In genomic region chr5:61332369-61332745, GRCh38 we compare ENCODE assay signal across 8 cellular contexts. TPM values are rescaled to one million over a fixed set of nuclear protein-coding genes. Genes with fewer than 3 reads are reported as not detected.
DNase-seq lines count a peak whose midpoint lies in the region; ATAC-seq, FAIRE-seq and TF ChIP-seq lines count a peak whose summit lies in the region.

No MANE protein-coding gene starts in this region.

- H3K27ac ChIP-seq in BLaER1 treated with 17β-estradiol and CSF1 and Interleukin-3, amounts not matched to agents 10 nM and 100 nM, result peak overlapping the region; percentile 89 to 98 (median 93)
- H3K27ac ChIP-seq in PC-9, result no peak overlapping the region
- peak overlapping the region; percentile 71 to 95 (median 88) for H3K27ac ChIP-seq in body of pancreas
- peak overlapping the region; percentile 86 for H3K27ac ChIP-seq in kidney (ENCODE audit: low read depth in 2 of 2, low read length in 2 of 2)

- CTCF ChIA-PET in PC-9 (lab: Charles Lee), result no interaction called here

- H3K4me3 ChIP-seq in BLaER1 treated with 17β-estradiol and CSF1 and Interleukin-3, amounts not matched to agents 10 nM and 100 nM, result peak overlapping the region; percentile 75 to 99 (median 92)
- H3K4me3 ChIP-seq in PC-9, result peak overlapping the region; percentile 41; the same call in 1 of the 2 replicates
- no peak overlapping the region for H3K4me3 ChIP-seq in body of pancreas
- peak overlapping the region; percentile 56 to 60 for H3K4me3 ChIP-seq in kidney (ENCODE audit: low read length in 2 of 2)

- 0% methylated on average over 20 of the region's 64 CpGs; no CpG with 5 or more reads in 1 of the 2 donors for WGBS in body of pancreas, 2 donors

- H3K4me2 ChIP-seq in BLaER1 treated with 17β-estradiol and CSF1 and Interleukin-3, amounts not matched to agents 10 nM and 100 nM, result peak overlapping the region in 8 of 11 experiments; percentile 7 to 88 (median 42); a peak in 11 of 22 replicates
- H3K4me2 ChIP-seq in PC-9, result no peak overlapping the region

- no TSS peak for BruUV-seq in PC-9 (replicated peaks; lab: Mats Ljungman, UMichigan)

- peaks cover 7 to 15% (median 11%) of the 10 kb centered on the region in 11 experiments; a peak in 19 of 22 replicates for H3K9me3 ChIP-seq in BLaER1 treated with 17β-estradiol and CSF1 and Interleukin-3, amounts not matched to agents 10 nM and 100 nM (replicated peaks in 1 of 11)
- H3K9me3 ChIP-seq in PC-9 (ENCODE audit: insufficient read depth, low read depth) (no peaks in the 10 kb centered on the region), body of pancreas (no peaks in the 10 kb centered on the region), kidney (ENCODE audit: control insufficient read depth in 1 of 2, low read length in 2 of 2) (no peaks in the 10 kb centered on the region)

- no peak for TF ChIP-seq POLR2A in body of pancreas (IDR thresholded peaks at IDR 0.05)

- peaks cover 56% of the 10 kb centered on the region for H3K79me2 ChIP-seq in PC-9 (ENCODE audit: low read depth)

- peaks cover 42 to 52% (median 49%) of the 10 kb centered on the region in 11 experiments for H4K20me1 ChIP-seq in BLaER1 treated with 17β-estradiol and CSF1 and Interleukin-3, amounts not matched to agents 10 nM and 100 nM
- peaks cover 34% of the 10 kb centered on the region for H4K20me1 ChIP-seq in PC-9 (ENCODE audit: insufficient read depth)

- H3K36me3 ChIP-seq in BLaER1 treated with 17β-estradiol and CSF1 and Interleukin-3, amounts not matched to agents 10 nM and 100 nM, result peaks cover 11 to 21% (median 14%) of the 10 kb centered on the region in 11 experiments
- H3K36me3 ChIP-seq in PC-9 (ENCODE audit: low read depth) (no peaks in the 10 kb centered on the region), body of pancreas (replicated peaks in 1 of 2; ENCODE audit: insufficient read depth in 1 of 2, low read depth in 2 of 2) (no peaks in the 10 kb centered on the region), kidney (ENCODE audit: control insufficient read depth in 1 of 2, insufficient read depth in 2 of 2, low read length in 2 of 2) (no peaks in the 10 kb centered on the region)

- peaks cover 52% of the 10 kb centered on the region for H3K4me1 Mint-ChIP-seq in stimulated activated naive CD8-positive, alpha-beta T cell treated with anti-CD3 and anti-CD28 coated beads, Interleukin-15, Interleukin-2, amounts not matched to agents 100 ng/mL and 50 ng/mL, for 24 hours (ENCODE audit: low read depth)

- no peak overlapping the region for H3K27ac Mint-ChIP-seq in stimulated activated naive CD8-positive, alpha-beta T cell treated with anti-CD3 and anti-CD28 coated beads, Interleukin-15, Interleukin-2, amounts not matched to agents 100 ng/mL and 50 ng/mL, for 24 hours

- ATAC-seq in body of pancreas, result peak; percentile 1

- peaks cover 3% of the 10 kb centered on the region for H3K9me3 Mint-ChIP-seq in stimulated activated naive CD8-positive, alpha-beta T cell treated with anti-CD3 and anti-CD28 coated beads, Interleukin-15, Interleukin-2, amounts not matched to agents 100 ng/mL and 50 ng/mL, for 24 hours

- peak overlapping the region; percentile 84 for H3K4me3 Mint-ChIP-seq in stimulated activated naive CD8-positive, alpha-beta T cell treated with anti-CD3 and anti-CD28 coated beads, Interleukin-15, Interleukin-2, amounts not matched to agents 100 ng/mL and 50 ng/mL, for 24 hours

- H3K27me3 Mint-ChIP-seq in stimulated activated naive CD8-positive, alpha-beta T cell treated with anti-CD3 and anti-CD28 coated beads, Interleukin-15, Interleukin-2, amounts not matched to agents 100 ng/mL and 50 ng/mL, for 24 hours, result peaks cover 21% of the 10 kb centered on the region

- H3F3A ChIP-seq in PC-9 (ENCODE audit: insufficient read depth, low read depth), result peaks cover 28% of the 10 kb centered on the region; the same call in 1 of the 2 replicates

- POLR2A ChIA-PET in PC-9 (lab: Charles Lee; ENCODE audit: unreplicated experiment), result interaction anchor here (0.6 to 1.6 kb wide), 7 partner anchors 18 to 478 kb away, joined by 3 to 20 read pairs (median 7); no protein-coding TSS in a partner anchor

- intact Hi-C loops in PC-9 (cut with micrococcal nuclease; ENCODE audit: unreplicated experiment), result loop anchor here (2.0 to 5.0 kb wide), 3 partner anchors 40 to 486 kb away; no protein-coding TSS in a partner anchor
- intact Hi-C loops in body of pancreas (cut with DNase I), result loop anchor here (10.0 kb wide), 2 partner anchors 72 to 322 kb away; no protein-coding TSS in a partner anchor
- intact Hi-C loops in kidney (cut with DNase I), result no loop called here

- H3K9ac ChIP-seq in BLaER1 treated with 17β-estradiol and CSF1 and Interleukin-3, amounts not matched to agents 10 nM and 100 nM, result peak overlapping the region; percentile 94 to 99 (median 97)
- no peak overlapping the region for H3K9ac ChIP-seq in kidney (ENCODE audit: low read length in 2 of 2)

- peaks cover 4% of the 10 kb centered on the region for H3K36me3 Mint-ChIP-seq in stimulated activated naive CD8-positive, alpha-beta T cell treated with anti-CD3 and anti-CD28 coated beads, Interleukin-15, Interleukin-2, amounts not matched to agents 100 ng/mL and 50 ng/mL, for 24 hours (ENCODE audit: low read depth)

- FAIRE-seq in kidney (lab: Jason Lieb, UNC) (no peak), RCC 7860 (lab: Jason Lieb, UNC) (no peak)

- no peak overlapping the region for H2AFZ ChIP-seq in PC-9

- no peaks in the 10 kb centered on the region for H3K27me3 ChIP-seq in BLaER1 treated with 17β-estradiol and CSF1 and Interleukin-3, amounts not matched to agents 10 nM and 100 nM
- H3K27me3 ChIP-seq in PC-9 (ENCODE audit: insufficient read depth, low read depth) (no peaks in the 10 kb centered on the region), body of pancreas (no peaks in the 10 kb centered on the region)

- H3K9me2 ChIP-seq in PC-9 (ENCODE audit: insufficient read depth), result no peaks in the 10 kb centered on the region

- peaks cover 41 to 52% (median 47%) of the 10 kb centered on the region in 10 experiments for H3K4me1 ChIP-seq in BLaER1 treated with 17β-estradiol and CSF1 and Interleukin-3, amounts not matched to agents 10 nM and 100 nM
- H3K4me1 ChIP-seq in PC-9 (replicated peaks; ENCODE audit: insufficient read depth), result peaks cover 40% of the 10 kb centered on the region
- peaks cover 38% of the 10 kb centered on the region for H3K4me1 ChIP-seq in body of pancreas
- peaks cover 3 to 9% of the 10 kb centered on the region in 2 donors for H3K4me1 ChIP-seq in kidney (ENCODE audit: control insufficient read depth in 1 of 2, insufficient read depth in 1 of 2, low read depth in 1 of 2, low read length in 2 of 2)

- peak; percentile 19 for DNase-seq in GM19240 (ENCODE audit: insufficient read length, low spot score)
- no peak for DNase-seq in PC-9
- DNase-seq in body of pancreas, result peak; percentile 48 to 57 (median 51)
- peak; percentile 88 for DNase-seq in kidney
- no peak for DNase-seq in RCC 7860 (ENCODE audit: low spot score)
- no peak for DNase-seq in SKM-1 (lab: John Stamatoyannopoulos, UW; ENCODE audit: unreplicated experiment)

- no peak for TF ChIP-seq CTCF in PC-9 (conservative IDR thresholded peaks at IDR 0.05)
- no peak for TF ChIP-seq CTCF in body of pancreas (IDR thresholded peaks at IDR 0.05)
- no peak for TF ChIP-seq CTCF in kidney (IDR thresholded peaks at IDR 0.05; ENCODE audit: borderline replicate concordance, extremely low read depth, insufficient read depth)

RNA-seq across cellular contexts. Expression of gene ZSWIM6, which starts 0.3 kb away (rescaled TPM):
- total RNA-seq in PC-9 (2021) (9.7 and 12.9 TPM in 2 replicates), body of pancreas (1 to 10 TPM; 5.9 to 8.8 TPM), kidney (20.3 TPM)
- polyA plus RNA-seq in kidney (ENCODE audit: insufficient read depth, low read depth, low replicate concordance), result 2.9 TPM

Comparison
In these comparisons a context has a peak if more than half of its experiments do, and no peak if none do; other contexts are left out.
1. H3K4me3 ChIP-seq: peak in BLaER1 treated with 17β-estradiol and CSF1 and Interleukin-3, amounts not matched to agents 10 nM and 100 nM (10 of 10), PC-9 (single experiment) and kidney (2 of 2); none in body of pancreas (0 of 2).
2. H3K9ac ChIP-seq: peak in BLaER1 treated with 17β-estradiol and CSF1 and Interleukin-3, amounts not matched to agents 10 nM and 100 nM (11 of 11); none in kidney (0 of 2).
3. DNase-seq: peak in GM19240 (single experiment), body of pancreas (4 of 4) and kidney (single experiment); none in PC-9 (0 of 2), RCC 7860 (single experiment) and SKM-1 (single experiment).